Comparison of ENCODE assay signal across 27 cellular contexts in the genomic region with DNA sequence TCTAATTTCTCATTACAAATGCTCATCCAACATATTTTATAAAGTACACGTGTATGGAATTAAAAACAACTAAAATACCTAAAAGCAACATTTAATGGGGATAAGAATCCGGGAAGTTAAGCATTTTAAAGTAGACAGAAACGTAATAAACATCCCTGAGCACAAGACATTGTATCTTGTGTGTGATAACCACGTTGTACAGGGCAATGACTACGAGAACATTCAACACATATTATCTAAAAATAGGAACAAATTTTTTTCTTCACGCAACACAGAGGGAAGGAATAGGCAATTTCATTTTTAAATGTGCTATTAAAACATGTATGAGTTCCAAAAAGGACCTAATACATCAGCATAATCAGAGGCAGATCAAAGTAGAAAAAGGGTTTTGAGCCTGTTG. TPM values are rescaled to one million over a fixed set of nuclear protein-coding genes. Genes with fewer than 3 reads are reported as not detected.
DNase-seq lines count a peak whose midpoint lies in the region; ATAC-seq, FAIRE-seq and TF ChIP-seq lines count a peak whose summit lies in the region.
"Had no signal": no experiment of that assay in that cellular context is flagged by ENCODE, and none has a peak within 500 bp of the region (broad histone marks: within the 10 kb centered on the region; RNA-seq: fewer than 3 reads in every experiment).

No MANE protein-coding gene starts in this region.

- no peak for TF ChIP-seq RAD21 in K562 (CRISPR knock-in tag; conservative IDR thresholded peaks at IDR 0.05 in 1 of 2, IDR thresholded peaks at IDR 0.05 in 1 of 2)

- H3K9me3 Mint-ChIP-seq in activated naive CD4-positive, alpha-beta T cell treated with anti-CD3 and anti-CD28 coated beads for 36 hours: no peaks in the 10 kb centered on the region
- H3K9me3 Mint-ChIP-seq in GM23338 (no peaks in the 10 kb centered on the region), osteocyte (ENCODE audit: unreplicated experiment) (peaks cover 4% of the 10 kb centered on the region)

- H3K9me2 ChIP-seq in GM23338 (ENCODE audit: insufficient read depth): no peaks in the 10 kb centered on the region

- FAIRE-seq in K562 (lab: Jason Lieb, UNC): no peak
- FAIRE-seq: colon, kidney had no signal

- no peak for TF ChIP-seq POLR2A in K562 (conservative IDR thresholded peaks at IDR 0.05)

- H3F3A ChIP-seq in GM23338 (replicated peaks; ENCODE audit: low read depth): no peaks in the 10 kb centered on the region

- intact Hi-C loops in activated naive CD4-positive, alpha-beta T cell treated with anti-CD3 and anti-CD28 coated beads for 36 hours (cut with micrococcal nuclease): loop anchor here (2.0 kb wide), 1 partner anchor 42 kb away; no protein-coding TSS in a partner anchor
- intact Hi-C loops in K562 (cut with micrococcal nuclease): no loop called here

- no peak overlapping the region for H2AFZ ChIP-seq in GM23338
- H2AFZ ChIP-seq in K562 (ENCODE audit: low read depth, low read length): no peak overlapping the region
- H2AFZ ChIP-seq: neural progenitor cell had no signal

- no peak overlapping the region for H3K27ac ChIP-seq in GM23338 (ENCODE audit: low read depth)
- H3K27ac ChIP-seq in K562 (ENCODE audit: extremely low read depth, low read depth, low read length): peak overlapping the region; percentile 50; the same call in 1 of the 3 replicates
- H3K27ac ChIP-seq: adrenal gland, KMS-11, neural progenitor cell, SJSA1 had no signal

- H3K4me2 ChIP-seq in GM23338: no peak overlapping the region
- H3K4me2 ChIP-seq in K562 (ENCODE audit: insufficient read depth, low read length): no peak overlapping the region
- H3K4me2 ChIP-seq: KMS-11, neural progenitor cell had no signal

- no peaks in the 10 kb centered on the region for H3K9me1 ChIP-seq in K562 (ENCODE audit: control insufficient read depth, insufficient read depth, low read length)

- H3K27ac Mint-ChIP-seq in activated naive CD4-positive, alpha-beta T cell treated with anti-CD3 and anti-CD28 coated beads for 36 hours: peak overlapping the region; percentile 61
- H3K27ac Mint-ChIP-seq in GM23338 (peak overlapping the region; percentile 65; the same call in 1 of the 2 replicates), osteocyte (ENCODE audit: unreplicated experiment) (peak overlapping the region; percentile 7)
- H3K27ac Mint-ChIP-seq: brain, neural progenitor cell had no signal

- no peak for DNase-seq in activated naive CD4-positive, alpha-beta T cell treated with anti-CD3 and anti-CD28 coated beads for 36 hours
- DNase-seq in activated naive CD4-positive, alpha-beta T cell treated with Interleukin-2 at 50 U/mL for 16 hours: no peak
- no peak for DNase-seq in GM23338 (ENCODE audit: low spot score)
- DNase-seq in K562 (ENCODE audit: extremely low read depth in 1 of 4, low spot score in 3 of 4): no peak
- no peak for DNase-seq in osteocyte (ENCODE audit: extremely low spot score, unreplicated experiment)
- DNase-seq in OCI-M1 (lab: John Stamatoyannopoulos, UW): no peak
- DNase-seq: adrenal gland; Caco-2; effector CD4-positive, alpha-beta T cell; GOT3; kidney; NCI-H1436 treated with DMSO at 0.1 percent for 48 hours; NCI-H2107; NCI-H446; NCI-H774; RPMI8226; trophoblast cell had no signal

- H4K20me1 ChIP-seq in GM23338 (replicated peaks; ENCODE audit: insufficient read depth) (no peaks in the 10 kb centered on the region; the same call in 1 of the 2 replicates), K562 (replicated peaks; ENCODE audit: control insufficient read depth, insufficient read depth, low read length) (no peaks in the 10 kb centered on the region)

- H3K4me3 Mint-ChIP-seq in activated naive CD4-positive, alpha-beta T cell treated with anti-CD3 and anti-CD28 coated beads for 36 hours: no peak overlapping the region
- H3K4me3 Mint-ChIP-seq in GM23338: no peak overlapping the region
- H3K4me3 Mint-ChIP-seq in osteocyte (ENCODE audit: unreplicated experiment): no peak overlapping the region
- H3K4me3 Mint-ChIP-seq: brain, neural progenitor cell had no signal

- H3K79me2 ChIP-seq in GM23338 (replicated peaks; ENCODE audit: insufficient read depth) (peaks cover 32% of the 10 kb centered on the region), K562 (ENCODE audit: control insufficient read depth, insufficient read depth, low read length) (peaks cover 72% of the 10 kb centered on the region)

- in situ Hi-C loops in K562 (cut with MboI): no loop called here

- no peaks in the 10 kb centered on the region for H3K36me3 Mint-ChIP-seq in activated naive CD4-positive, alpha-beta T cell treated with anti-CD3 and anti-CD28 coated beads for 36 hours (ENCODE audit: low read depth)
- H3K36me3 Mint-ChIP-seq in GM23338 (ENCODE audit: low read depth): no peaks in the 10 kb centered on the region; the same call in 2 of the 3 replicates
- H3K36me3 Mint-ChIP-seq in osteocyte (ENCODE audit: unreplicated experiment): peaks cover 3% of the 10 kb centered on the region

- WGBS in K562 (ENCODE audit: insufficient coverage, low coverage, missing lambda C conversion rate): 57% methylated on average over 6 of the region's 6 CpGs

- no peaks in the 10 kb centered on the region for H3K4me1 ChIP-seq in GM23338 (ENCODE audit: insufficient read depth)
- peaks cover 0 to 9% of the 10 kb centered on the region in 2 experiments; a peak in 2 of 5 replicates for H3K4me1 ChIP-seq in K562 (replicated peaks in 1 of 2; ENCODE audit: control insufficient read depth in 2 of 2, insufficient read depth in 2 of 2, low read length in 2 of 2)
- H3K4me1 ChIP-seq: adrenal gland, Caco-2, neural progenitor cell, right atrium auricular region, SJSA1 had no signal

- H3K36me3 ChIP-seq in GM23338 (ENCODE audit: insufficient read depth) (no peaks in the 10 kb centered on the region), K562 (ENCODE audit: control insufficient read depth, insufficient read depth, low read length) (no peaks in the 10 kb centered on the region; the same call in 2 of the 3 replicates)
- H3K36me3 ChIP-seq: adrenal gland, neural progenitor cell, right atrium auricular region, SJSA1 had no signal

- no peak overlapping the region for H3K9ac ChIP-seq in K562 (ENCODE audit: insufficient read depth in 1 of 2, low read depth in 2 of 2, low read length in 2 of 2)
- H3K9ac ChIP-seq: KMS-11, neural progenitor cell had no signal

- ATAC-seq in GM23338 (no peak), K562 (no peak), GM21576 (IDR thresholded peaks at IDR 0.05; ENCODE audit: unreplicated experiment) (no peak), GM19328 (IDR thresholded peaks at IDR 0.05; ENCODE audit: unreplicated experiment) (no peak)
- ATAC-seq: activated CD4-positive, CD25-positive, alpha-beta regulatory T cell treated with anti-CD3 and anti-CD28 coated beads, Interleukin-2, amount 50 U/mL, for 24 hours had no signal

- no peak for TF ChIP-seq EP300 in K562 (IDR thresholded peaks at IDR 0.05; ENCODE audit: low read length)

- POLR2A ChIA-PET in K562 (lab: Yijun Ruan, JAX): interaction anchor here (2.2 kb wide), 1 partner anchor 10 kb away, joined by 9 read pairs; no protein-coding TSS in a partner anchor

- H3K27me3 Mint-ChIP-seq in activated naive CD4-positive, alpha-beta T cell treated with anti-CD3 and anti-CD28 coated beads for 36 hours (ENCODE audit: low read depth): no peaks in the 10 kb centered on the region
- H3K27me3 Mint-ChIP-seq in GM23338 (ENCODE audit: insufficient read depth, low read depth, poor library complexity): no peaks in the 10 kb centered on the region
- H3K27me3 Mint-ChIP-seq in osteocyte (ENCODE audit: unreplicated experiment): no peaks in the 10 kb centered on the region
- H3K27me3 Mint-ChIP-seq: brain had no signal

- TF ChIP-seq CTCF in GM23338 (conservative IDR thresholded peaks at IDR 0.05; ENCODE audit: low read depth in 2 of 2) (no peak), K562 (IDR thresholded peaks at IDR 0.05 in 2 of 3, conservative IDR thresholded peaks at IDR 0.05 in 1 of 3; ENCODE audit: insufficient read depth in 2 of 3, low read depth in 1 of 3, low read length in 3 of 3) (no peak), osteocyte (IDR thresholded peaks at IDR 0.05) (no peak)

- BruUV-seq in K562 (replicated peaks; lab: Mats Ljungman, UMichigan): no TSS peak

- peaks cover 40% of the 10 kb centered on the region for H3K4me1 Mint-ChIP-seq in activated naive CD4-positive, alpha-beta T cell treated with anti-CD3 and anti-CD28 coated beads for 36 hours (ENCODE audit: low read depth)
- H3K4me1 Mint-ChIP-seq in GM23338: peaks cover 16% of the 10 kb centered on the region
- peaks cover 9% of the 10 kb centered on the region for H3K4me1 Mint-ChIP-seq in osteocyte (ENCODE audit: unreplicated experiment)
- H3K4me1 Mint-ChIP-seq: neural progenitor cell had no signal

- H3K27me3 ChIP-seq in GM23338 (ENCODE audit: insufficient read depth) (no peaks in the 10 kb centered on the region), K562 (ENCODE audit: control insufficient read depth in 2 of 2, insufficient read depth in 2 of 2, low read length in 2 of 2) (no peaks in the 10 kb centered on the region)
- H3K27me3 ChIP-seq: adrenal gland, neural progenitor cell, right atrium auricular region, SJSA1 had no signal

- H3K9me3 ChIP-seq in K562 (replicated peaks; ENCODE audit: control insufficient read depth, insufficient read depth, low read depth, low read length): no peaks in the 10 kb centered on the region
- H3K9me3 ChIP-seq: adrenal gland, Caco-2, right atrium auricular region, SJSA1 had no signal

- CTCF ChIA-PET in activated naive CD4-positive, alpha-beta T cell treated with anti-CD3 and anti-CD28 coated beads for 36 hours (lab: Charles Lee): no interaction called here
- CTCF ChIA-PET in K562 (lab: Yijun Ruan, JAX; ENCODE audit: low intra/inter-chr PET ratio): no interaction called here

- no peak overlapping the region for H3K4me3 ChIP-seq in GM23338
- no peak overlapping the region for H3K4me3 ChIP-seq in K562
- H3K4me3 ChIP-seq: adrenal gland, lung, neural progenitor cell, right atrium auricular region, SJSA1 had no signal

RNA-seq across cellular contexts. Expression of gene AMMECR1, which starts 49.5 kb away (rescaled TPM):
- total RNA-seq in activated naive CD4-positive, alpha-beta T cell treated with anti-CD3 and anti-CD28 coated beads for 36 hours: 1 to 10 TPM; 3.7 to 4.1 TPM
- total RNA-seq in GM23338 (2014; rRNA removed; shearing (Covaris generic)): 31.3 and 32.5 TPM in 2 replicates
- polyA plus RNA-seq in GM23338 (2016; fragmentation: Nextera tagmentation; extraction: Ambion mirVana): 12.4 and 16.9 TPM in 2 replicates
- 9.3 and 29.0 TPM in 2 replicates for total RNA-seq in K562 (2011; cell fraction: chromatin; rRNA removed; ENCODE audit: low replicate concordance)
- 9.2 and 10.7 TPM in 2 replicates for total RNA-seq in K562 (2011; cell fraction: nucleolus; rRNA removed)
- 24.3 and 40.2 TPM in 2 replicates for total RNA-seq in K562 (2011; cell fraction: nucleoplasm; rRNA removed)
- total RNA-seq in K562 (2014; rRNA removed): 20.6 and 24.1 TPM in 2 replicates
- total RNA-seq in K562 (2014; rRNA removed; fragmentation: Illumina TruSeq; extraction: Trizol): 34.8 and 40.7 TPM in 2 replicates
- total RNA-seq in K562 (2015; rRNA removed; fragmentation: Illumina TruSeq; extraction: Trizol): 23.3 and 23.6 TPM in 2 replicates
- 30.5 and 33.9 TPM in 2 replicates for total RNA-seq in K562 (2021)
- polyA plus RNA-seq in K562 (2011; rRNA removed): 29.3 and 36.7 TPM in 2 replicates
- polyA plus RNA-seq in K562 (2011; cell fraction: cytosol; rRNA removed): 15.2 and 15.6 TPM in 2 replicates
- 20.0 and 20.8 TPM in 2 replicates for polyA plus RNA-seq in K562 (2011; cell fraction: nucleus; rRNA removed)
- polyA plus RNA-seq in K562 (2012): 12.4 and 19.0 TPM in 2 replicates
- polyA plus RNA-seq in K562 (2014; fragmentation: Illumina TruSeq; extraction: Trizol): 27.6 and 35.8 TPM in 2 replicates
- polyA plus RNA-seq in K562 (2014; fragmentation: Nextera tagmentation; extraction: Ambion mirVana): 10 to 100 TPM; 13.9 to 16.1 TPM
- 17.9 and 18.6 TPM in 2 replicates for polyA plus RNA-seq in K562 (2014; rRNA removed)
- 40.6 TPM in 2 replicates for polyA minus RNA-seq in K562 (2011; rRNA and poly(A)+ RNA removed)
- 11.6 and 20.1 TPM in 2 replicates for polyA minus RNA-seq in K562 (2011; cell fraction: cytosol; rRNA and poly(A)+ RNA removed)
- 34.7 and 36.0 TPM in 2 replicates for polyA minus RNA-seq in K562 (2011; cell fraction: nucleus; rRNA and poly(A)+ RNA removed)
- 10.1 and 10.9 TPM in 2 replicates for total RNA-seq in osteocyte

Comparison
In these comparisons a context has a peak if more than half of its experiments do, and no peak if none do; other contexts are left out.
1. H3K27ac Mint-ChIP-seq: peak in every context shown above with its lines; median percentile 65 in GM23338; 61 in activated naive CD4-positive, alpha-beta T cell treated with anti-CD3 and anti-CD28 coated beads for 36 hours; 7 in osteocyte.